In the genomic region with DNA sequence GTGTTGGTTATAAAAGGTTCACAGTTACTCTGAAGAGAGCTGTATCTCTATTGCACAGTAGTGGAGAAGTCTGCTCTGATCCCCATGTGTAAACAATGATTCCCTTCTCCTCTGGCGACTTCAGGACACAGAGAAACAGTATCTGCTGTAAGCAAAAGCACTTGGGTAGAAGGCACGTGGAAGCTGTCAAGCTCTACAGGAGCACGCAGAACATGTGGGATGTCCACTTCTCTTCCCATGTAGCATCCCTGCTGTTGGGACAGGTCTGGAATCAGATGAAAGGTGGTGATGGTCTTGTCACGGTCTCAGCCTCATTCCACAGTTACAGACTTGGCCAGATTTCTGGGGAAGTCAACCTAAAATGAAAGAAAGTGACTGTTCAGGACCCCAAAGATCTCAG, we compare ENCODE assay signal across 25 cellular contexts. TPM values are rescaled to one million over a fixed set of nuclear protein-coding genes. Genes with fewer than 3 reads are reported as not detected.
"Had no signal": no experiment of that assay in that cellular context is flagged by ENCODE, and none has a peak within 500 bp of the region (broad histone marks: within the 10 kb centered on the region; RNA-seq: fewer than 3 reads in every experiment).

No MANE protein-coding gene starts in this region.

- H3K4me1 ChIP-seq: colonic mucosa, esophagus muscularis mucosa, foreskin keratinocyte, gastroesophageal sphincter, heart left ventricle, left lung, pancreas, spleen, testis, tibial artery had no signal

- H3K4me3 Mint-ChIP-seq: dendritic cell treated with granulocyte-macrophage colony-stimulating factor and Interleukin-4, amounts not matched to agents 40 ng/mL and 50 ng/mL, for 4 days; naive thymus-derived CD4-positive, alpha-beta T cell; nephron; stimulated activated memory B cell treated with anti-CD40 and anti-IgM and Interleukin-4, amounts not matched to agents 10 μg/mL and 1 μg/mL and 100 μg/mL, for 72 hours; type B pancreatic cell had no signal

- ATAC-seq: foreskin keratinocyte; gastroesophageal sphincter; heart left ventricle; left cardiac atrium; left lung; naive thymus-derived CD4-positive, alpha-beta T cell; pancreas; sciatic nerve; stimulated activated memory B cell treated with anti-CD40 and anti-IgM and Interleukin-4, amounts not matched to agents 10 μg/mL and 1 μg/mL and 100 μg/mL, for 72 hours; stimulated activated naive CD8-positive, alpha-beta T cell treated with anti-CD3 and anti-CD28 coated beads, Interleukin-15, Interleukin-2, amounts not matched to agents 100 U/mL and 50 U/mL, for 24 hours had no signal

- H3K27me3 Mint-ChIP-seq: stimulated activated memory B cell treated with anti-CD40 and anti-IgM and Interleukin-4, amounts not matched to agents 10 μg/mL and 1 μg/mL and 100 μg/mL, for 72 hours; type B pancreatic cell had no signal

- H3K36me3 Mint-ChIP-seq: naive thymus-derived CD4-positive, alpha-beta T cell; stimulated activated memory B cell treated with anti-CD40 and anti-IgM and Interleukin-4, amounts not matched to agents 10 μg/mL and 1 μg/mL and 100 μg/mL, for 72 hours; type B pancreatic cell had no signal

- H3K36me3 ChIP-seq: colonic mucosa, pancreas, spleen had no signal

- H3K27me3 ChIP-seq: colonic mucosa, esophagus muscularis mucosa, foreskin keratinocyte, gastroesophageal sphincter, heart left ventricle, hepatocyte, left lung, pancreas, testis, tibial artery had no signal

- H2AFZ ChIP-seq: hepatocyte had no signal

- H3K4me1 Mint-ChIP-seq: stimulated activated memory B cell treated with anti-CD40 and anti-IgM and Interleukin-4, amounts not matched to agents 10 μg/mL and 1 μg/mL and 100 μg/mL, for 72 hours had no signal

- H3K9me3 Mint-ChIP-seq: dendritic cell treated with granulocyte-macrophage colony-stimulating factor and Interleukin-4, amounts not matched to agents 40 ng/mL and 50 ng/mL, for 4 days; naive thymus-derived CD4-positive, alpha-beta T cell; nephron; stimulated activated memory B cell treated with anti-CD40 and anti-IgM and Interleukin-4, amounts not matched to agents 10 μg/mL and 1 μg/mL and 100 μg/mL, for 72 hours; type B pancreatic cell had no signal

- H3K27ac Mint-ChIP-seq: dendritic cell treated with granulocyte-macrophage colony-stimulating factor and Interleukin-4, amounts not matched to agents 40 ng/mL and 50 ng/mL, for 4 days; naive thymus-derived CD4-positive, alpha-beta T cell; nephron; stimulated activated memory B cell treated with anti-CD40 and anti-IgM and Interleukin-4, amounts not matched to agents 10 μg/mL and 1 μg/mL and 100 μg/mL, for 72 hours; type B pancreatic cell had no signal

- DNase-seq: colonic mucosa; effector CD8-positive, alpha-beta T cell; foreskin keratinocyte; heart left ventricle; left cardiac atrium; left lung; mesenchymal stem cell; midbrain; naive thymus-derived CD4-positive, alpha-beta T cell; occipital lobe; pancreas; stimulated activated CD4-positive, alpha-beta T cell treated with anti-CD3 and anti-CD28 coated beads, Interleukin-4, amount 100 ng/mL, for 4 hours; stimulated activated naive CD8-positive, alpha-beta T cell treated with anti-CD3 and anti-CD28 coated beads, Interleukin-15, Interleukin-2, amounts not matched to agents 100 U/mL and 50 U/mL, for 24 hours; substantia nigra; testis had no signal

- H3K4me3 ChIP-seq: colonic mucosa, esophagus muscularis mucosa, gastroesophageal sphincter, heart left ventricle, hepatocyte, left lung, pancreas, spleen, testis, tibial artery had no signal

- H3K27ac ChIP-seq: colonic mucosa, esophagus muscularis mucosa, foreskin keratinocyte, gastroesophageal sphincter, heart left ventricle, hepatocyte, left lung, pancreas, spleen, testis, tibial artery had no signal

- H3K9me3 ChIP-seq: colonic mucosa, esophagus muscularis mucosa, gastroesophageal sphincter, heart left ventricle, left lung, pancreas, spleen, testis, tibial artery had no signal

- H3K79me2 ChIP-seq: hepatocyte had no signal

- H3K4me2 ChIP-seq: hepatocyte had no signal

RNA-seq across cellular contexts. Expression of gene GFPT2, which starts 51.9 kb away (rescaled TPM):
- polyA plus RNA-seq: naive thymus-derived CD4-positive, alpha-beta T cell had no signal
